In genomic region chr14:51897791-51898190, GRCh38 we compare ENCODE assay signal across 14 cellular contexts.
"Had no signal": no experiment of that assay in that cellular context is flagged by ENCODE, and none has a peak within 500 bp of the region (broad histone marks: within the 10 kb centered on the region; RNA-seq: fewer than 3 reads in every experiment).

No MANE protein-coding gene starts in this region.

- ATAC-seq: sciatic nerve had no signal

- H3K4me3 Mint-ChIP-seq: activated CD4-positive, alpha-beta T cell treated with anti-CD3 and anti-CD28 coated beads, Interleukin-2, amount 10 ng/mL, durations not matched to agents 7 days and 5 days; activated naive CD8-positive, alpha-beta T cell treated with anti-CD3 and anti-CD28 coated beads for 36 hours; brain; neural progenitor cell had no signal

- H3K4me2 ChIP-seq: neural progenitor cell had no signal

- H3K27me3 ChIP-seq: esophagus squamous epithelium, neural progenitor cell, ovary, spleen, stomach had no signal

- H3K27me3 Mint-ChIP-seq: activated CD4-positive, alpha-beta T cell treated with anti-CD3 and anti-CD28 coated beads, Interleukin-2, amount 10 ng/mL, durations not matched to agents 7 days and 5 days; activated naive CD8-positive, alpha-beta T cell treated with anti-CD3 and anti-CD28 coated beads for 36 hours; brain had no signal

- H3K9me3 Mint-ChIP-seq: brain, neural progenitor cell had no signal

- H3K36me3 ChIP-seq: esophagus squamous epithelium, neural progenitor cell, ovary, stomach had no signal

- DNase-seq: activated CD4-positive, alpha-beta T cell treated with anti-CD3 and anti-CD28 coated beads, Interleukin-2, amount 10 ng/mL, durations not matched to agents 7 days and 5 days; activated effector memory CD4-positive, alpha-beta T cell treated with Interleukin-2 at 50 U/mL for 16 hours; activated naive CD8-positive, alpha-beta T cell treated with anti-CD3 and anti-CD28 coated beads for 36 hours; activated T-cell treated with anti-CD3 and anti-CD28 coated beads, Interleukin-2, amount 50 U/mL, for 1 hour; central memory CD4-positive, alpha-beta T cell; esophagus squamous epithelium; hippocampal formation; ovary; spleen; stomach had no signal

- H3K27ac ChIP-seq: coronary artery, esophagus squamous epithelium, neural progenitor cell, ovary, stomach had no signal

- H3K9ac ChIP-seq: neural progenitor cell had no signal

- H3K9me3 ChIP-seq: esophagus squamous epithelium, ovary, spleen, stomach had no signal

- H3K4me3 ChIP-seq: coronary artery, esophagus squamous epithelium, neural progenitor cell, ovary, spleen, stomach had no signal

- H3K4me1 Mint-ChIP-seq: neural progenitor cell had no signal

- H2AFZ ChIP-seq: neural progenitor cell had no signal

- H3K27ac Mint-ChIP-seq: activated CD4-positive, alpha-beta T cell treated with anti-CD3 and anti-CD28 coated beads, Interleukin-2, amount 10 ng/mL, durations not matched to agents 7 days and 5 days; activated naive CD8-positive, alpha-beta T cell treated with anti-CD3 and anti-CD28 coated beads for 36 hours; neural progenitor cell had no signal

- H3K4me1 ChIP-seq: esophagus squamous epithelium, neural progenitor cell, stomach had no signal
